In the genomic region with DNA sequence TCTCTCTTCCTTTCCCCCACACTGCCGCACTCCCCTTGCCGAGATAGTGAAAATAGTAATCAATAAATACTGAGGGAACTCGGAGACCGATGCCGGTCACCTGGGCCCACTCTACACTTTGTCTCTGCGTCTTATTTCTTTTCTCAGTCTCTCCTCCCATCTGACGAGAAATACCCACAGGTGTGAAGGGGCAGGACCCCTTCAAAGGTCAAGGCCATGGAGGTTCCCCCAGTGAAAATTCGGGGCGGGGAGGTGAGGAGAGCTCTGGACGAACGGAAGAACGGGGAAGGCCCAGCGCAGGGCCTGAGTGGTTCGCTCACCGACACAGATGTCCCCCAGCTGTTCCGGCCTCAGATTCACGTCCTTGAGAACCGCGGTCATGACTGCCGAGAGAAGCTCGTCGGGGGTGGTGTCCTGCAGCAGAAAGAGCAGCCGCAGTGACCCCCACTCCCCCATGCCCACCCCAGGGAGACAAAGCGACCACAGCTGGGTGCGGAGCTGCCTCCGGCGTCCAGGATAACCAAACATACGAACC, we compare ENCODE assay signal across 8 cellular contexts. TPM values are rescaled to one million over a fixed set of nuclear protein-coding genes. Genes with fewer than 3 reads are reported as not detected.
A peak's percentile ranks its signal among the peaks of the same experiment; 100 is the strongest.
DNase-seq lines count a peak whose midpoint lies in the region; ATAC-seq, FAIRE-seq and TF ChIP-seq lines count a peak whose summit lies in the region.

No MANE protein-coding gene starts in this region.

- WGBS in H1 (ENCODE audit: extremely low coverage in 1 of 2, insufficient coverage in 1 of 2, insufficient read length in 1 of 2, insufficient replicate concordance in 2 of 2, low coverage in 1 of 2, low lambda C conversion rate in 2 of 2, missing lambda C conversion rate in 1 of 2), 2 experiments, result 10% methylated on average over 24 of the region's 28 CpGs; no CpG with 5 or more reads in 1 of the 2 experiments

- no peak overlapping the region for H3K4ac ChIP-seq in H1 (replicated peaks; ENCODE audit: insufficient read length, low read depth, low read length)

- H3K23ac ChIP-seq in H1 (ENCODE audit: insufficient read length), result no peak overlapping the region

- peak overlapping the region; percentile 78 to 98 (median 89) for H3K27ac Mint-ChIP-seq in naive B cell

- H4K20me1 ChIP-seq in H1 (replicated peaks in 1 of 2; ENCODE audit: control insufficient read depth in 1 of 2, insufficient read depth in 2 of 2, low read length in 2 of 2), result peaks cover 4 to 6% of the 10 kb centered on the region in 2 experiments

- no peak overlapping the region for H2BK12ac ChIP-seq in H1 (ENCODE audit: low read depth, low read length)

- H3K4me3 ChIP-seq in RWPE2 (ENCODE audit: severe bottlenecking), result peak overlapping the region; percentile 71
- H3K4me3 ChIP-seq in H1 (ENCODE audit: extremely low read depth in 1 of 4, insufficient read depth in 2 of 4, low read depth in 3 of 4, low read length in 4 of 4), result peak overlapping the region; percentile 73 to 84 (median 80)

- TF ChIP-seq CTCF in RWPE2 (IDR thresholded peaks at IDR 0.05; ENCODE audit: poor library complexity, severe bottlenecking) (no peak), H1 (IDR thresholded peaks at IDR 0.05; ENCODE audit: control extremely low read depth in 1 of 3, insufficient read depth in 1 of 3, low read depth in 1 of 3, low read length in 3 of 3) (no peak)

- H3K27me3 Mint-ChIP-seq in naive B cell, result no peaks in the 10 kb centered on the region

- peak overlapping the region; percentile 64 to 75 for H3K4me2 ChIP-seq in H1 (ENCODE audit: insufficient read depth in 1 of 2, low read depth in 2 of 2, low read length in 2 of 2)

- TF ChIP-seq EP300 in H1 (IDR thresholded peaks at IDR 0.05; ENCODE audit: borderline replicate concordance in 1 of 2, low read depth in 2 of 2, low read length in 2 of 2), result no peak

- peaks cover 21% of the 10 kb centered on the region for H3K23me2 ChIP-seq in H1 (ENCODE audit: low read depth, low read length)

- H2BK15ac ChIP-seq in H1 (ENCODE audit: low read length), result no peak overlapping the region

- TF ChIP-seq RAD21 in H1 (IDR thresholded peaks at IDR 0.05 in 1 of 2, conservative IDR thresholded peaks at IDR 0.05 in 1 of 2; ENCODE audit: low read depth in 2 of 2, low read length in 2 of 2), result no peak

- peaks cover 5 to 8% of the 10 kb centered on the region in 2 donors for H3K36me3 Mint-ChIP-seq in naive B cell

- no peak overlapping the region for H4K91ac ChIP-seq in H1 (replicated peaks; ENCODE audit: insufficient read length, low read length)

- H2AK5ac ChIP-seq in H1 (ENCODE audit: low read depth, low read length), result no peak overlapping the region

- peak overlapping the region; percentile 86 to 99 (median 94) for H3K4me3 Mint-ChIP-seq in naive B cell

- no peak overlapping the region for H3K56ac ChIP-seq in H1 (replicated peaks; ENCODE audit: insufficient read length, low read depth, low read length)

- CTCF ChIA-PET in H1 (lab: Charles Lee; ENCODE audit: partially characterized antibody), result interaction anchor here (0.8 to 8.1 kb wide), 4 partner anchors 15 to 163 kb away, joined by 3 to 52 read pairs (median 4); no protein-coding TSS in a partner anchor

- peak overlapping the region; percentile 82; the same call in 1 of the 2 replicates for H4K8ac ChIP-seq in H1 (ENCODE audit: extremely low read depth, insufficient read depth, low read length)

- peaks cover 0 to 12% of the 10 kb centered on the region in 2 experiments; a peak in 1 of 4 replicates for H3K79me2 ChIP-seq in H1 (ENCODE audit: control insufficient read depth in 1 of 2, insufficient read depth in 2 of 2, low read length in 2 of 2)

- H3K4me1 ChIP-seq in RWPE2 (ENCODE audit: insufficient read depth, poor library complexity, severe bottlenecking) (peaks cover 22% of the 10 kb centered on the region), H1 (replicated peaks in 1 of 4; ENCODE audit: control insufficient read depth in 3 of 4, insufficient read depth in 4 of 4, low read length in 3 of 4) (peaks cover 7 to 18% (median 13%) of the 10 kb centered on the region in 4 experiments)

- POLR2A ChIA-PET in H1 (lab: Charles Lee; ENCODE audit: partially characterized antibody), result interaction anchor here (0.8 to 3.7 kb wide), 12 partner anchors 10 to 360 kb away, joined by 3 to 38 read pairs (median 3); a partner anchor contains a TSS

- no peak overlapping the region for H3K18ac ChIP-seq in H1 (ENCODE audit: extremely low read depth, low read length)

- no peak for FAIRE-seq in H1 (lab: Jason Lieb, UNC)

- H3K36me3 ChIP-seq in RWPE2 (ENCODE audit: low read depth) (peaks cover 34% of the 10 kb centered on the region), H1 (ENCODE audit: control insufficient read depth in 2 of 4, insufficient read depth in 4 of 4, low read length in 3 of 4) (peaks cover 0 to 19% (median 9%) of the 10 kb centered on the region in 4 experiments; a peak in 6 of 8 replicates)

- no peak for ATAC-seq in RWPE2 (ENCODE audit: low read depth)
- ATAC-seq in naive B cell (ENCODE audit: low read depth in 2 of 2), result no peak
- no peak for ATAC-seq in GM19455 (IDR thresholded peaks at IDR 0.05; ENCODE audit: unreplicated experiment)

- peak overlapping the region; percentile 56 to 82 (median 71) for H3K9ac ChIP-seq in H1 (replicated peaks in 1 of 4; ENCODE audit: extremely low read depth in 1 of 4, low read depth in 3 of 4, low read length in 3 of 4)

- peak overlapping the region; percentile 63; the same call in 1 of the 2 replicates for H2BK5ac ChIP-seq in H1 (ENCODE audit: low read depth, low read length)

- no peaks in the 10 kb centered on the region for H3K9me3 Mint-ChIP-seq in naive B cell

- H2BK20ac ChIP-seq in H1 (ENCODE audit: low read length), result no peak overlapping the region

- no peak overlapping the region for H3K14ac ChIP-seq in H1 (ENCODE audit: insufficient read length)

- H2AFZ ChIP-seq in H1 (ENCODE audit: low read length), result no peak overlapping the region

- peak overlapping the region; percentile 38 for H3K27ac ChIP-seq in RWPE2 (ENCODE audit: poor library complexity, severe bottlenecking)
- H3K27ac ChIP-seq in H1 (ENCODE audit: low read depth, low read length), result peak overlapping the region; percentile 36; the same call in 1 of the 2 replicates

- no peaks in the 10 kb centered on the region; the same call in 1 of the 2 replicates for H3K79me1 ChIP-seq in H1 (ENCODE audit: low read depth, low read length)

- no peaks in the 10 kb centered on the region for H3K9me3 ChIP-seq in RWPE2 (ENCODE audit: severe bottlenecking)
- H3K9me3 ChIP-seq in H1 (ENCODE audit: insufficient read depth in 2 of 2, low read depth in 1 of 2, low read length in 1 of 2), result no peaks in the 10 kb centered on the region

- H2BK120ac ChIP-seq in H1 (replicated peaks; ENCODE audit: low read depth, low read length), result no peak overlapping the region

- TF ChIP-seq POLR2A in H1 (IDR thresholded peaks at IDR 0.05; ENCODE audit: control extremely low read depth in 1 of 2, low read depth in 2 of 2, low read length in 2 of 2), result no peak

- DNase-seq in NCI-H524 (lab: John Stamatoyannopoulos, UW), result peak; percentile 20 to 44
- DNase-seq in NCI-H524 treated with DMSO at 0.1 percent for 48 hours (lab: John Stamatoyannopoulos, UW), result no peak
- peak; percentile 45 for DNase-seq in RWPE2 (ENCODE audit: low spot score)
- no peak for DNase-seq in H1 (ENCODE audit: low read depth in 1 of 2, low spot score in 2 of 2)
- DNase-seq in naive B cell, result no peak
- no peak for DNase-seq in kidney glomerular epithelial cell (lab: John Stamatoyannopoulos, UW)
- DNase-seq in NCI-H446 (lab: John Stamatoyannopoulos, UW), result no peak

- H4K5ac ChIP-seq in H1 (ENCODE audit: insufficient read length, low read depth, low read length), result no peak overlapping the region

- H3K27me3 ChIP-seq in RWPE2 (ENCODE audit: insufficient read depth, poor library complexity, severe bottlenecking), result no peaks in the 10 kb centered on the region
- H3K27me3 ChIP-seq in H1 (replicated peaks in 1 of 4; ENCODE audit: control insufficient read depth in 3 of 4, extremely low read depth in 1 of 4, insufficient read depth in 3 of 4, low read length in 3 of 4), result no peaks in the 10 kb centered on the region

- H3K4me1 Mint-ChIP-seq in naive B cell, result peaks cover 57 to 75% (median 67%) of the 10 kb centered on the region in 3 donors

RNA-seq across cellular contexts. Expression of a gene that starts 0.6 kb away (rescaled TPM):
- total RNA-seq in H1 (2021; fragmentation: NEBNext Ultra II Directional; extraction: Animal tissue kit (Norgen Biotek cat#: 25700)), result 31.9 and 34.8 TPM in 2 replicates
- polyA plus RNA-seq in H1 (2011; rRNA removed), result 23.1 and 27.4 TPM in 2 replicates
- 36.1 TPM for polyA plus RNA-seq in H1 (2011; cell fraction: cytosol; rRNA removed)
- 70.1 TPM for polyA plus RNA-seq in H1 (2011; cell fraction: nucleus; rRNA removed)
- 27.7 to 33.5 TPM (median 31.4 TPM) in 4 replicates for polyA plus RNA-seq in H1 (2012, experiment 1 of 2)
- polyA plus RNA-seq in H1 (2012, experiment 2 of 2), result 15.4 TPM
- polyA plus RNA-seq in H1 (2013, experiment 1 of 2), result 17.8 TPM
- polyA plus RNA-seq in H1 (2013, experiment 2 of 2), result 18.3 TPM
- polyA minus RNA-seq in H1 (2011; rRNA and poly(A)+ RNA removed), result 30.1 and 33.4 TPM in 2 replicates
- 17.3 TPM for polyA minus RNA-seq in H1 (2011; cell fraction: cytosol; rRNA and poly(A)+ RNA removed)
- 72.6 TPM for polyA minus RNA-seq in H1 (2011; cell fraction: nucleus; rRNA and poly(A)+ RNA removed)
- polyA plus RNA-seq in naive B cell (ENCODE audit: low read depth in 6 of 6), result 10 to 100 TPM; 44.3 to 62.4 (median 52.0) TPM

RNA-seq across cellular contexts. Expression of a gene that starts 2.1 kb away (rescaled TPM):
- total RNA-seq in H1 (2021; fragmentation: NEBNext Ultra II Directional; extraction: Animal tissue kit (Norgen Biotek cat#: 25700)), result 19.7 and 22.1 TPM in 2 replicates
- polyA plus RNA-seq in H1 (2011; rRNA removed) (22.5 and 31.1 TPM in 2 replicates), naive B cell (ENCODE audit: low read depth in 6 of 6) (100 to 1,000 TPM in 3 of 6 donors, 10 to 100 TPM in 3; 82.4 to 136 (median 102) TPM)
- polyA plus RNA-seq in H1 (2011; cell fraction: cytosol; rRNA removed), result 24.4 TPM
- polyA plus RNA-seq in H1 (2011; cell fraction: nucleus; rRNA removed), result 31.6 TPM
- 19.8 to 24.7 TPM (median 21.4 TPM) in 4 replicates for polyA plus RNA-seq in H1 (2012, experiment 1 of 2)
- polyA plus RNA-seq in H1 (2012, experiment 2 of 2), result 23.3 TPM
- polyA plus RNA-seq in H1 (2013, experiment 1 of 2), result 19.7 TPM
- polyA plus RNA-seq in H1 (2013, experiment 2 of 2), result 19.4 TPM
- polyA minus RNA-seq in H1 (2011; rRNA and poly(A)+ RNA removed), result 32.9 and 47.0 TPM in 2 replicates
- polyA minus RNA-seq in H1 (2011; cell fraction: cytosol; rRNA and poly(A)+ RNA removed), result 17.0 TPM
- polyA minus RNA-seq in H1 (2011; cell fraction: nucleus; rRNA and poly(A)+ RNA removed), result 14.5 TPM

RNA-seq across cellular contexts. Expression of a gene that starts 29.0 kb away (rescaled TPM):
- 45.5 and 47.0 TPM in 2 replicates for total RNA-seq in H1 (2021; fragmentation: NEBNext Ultra II Directional; extraction: Animal tissue kit (Norgen Biotek cat#: 25700))
- 16.9 and 25.1 TPM in 2 replicates for polyA plus RNA-seq in H1 (2011; rRNA removed)
- polyA plus RNA-seq in H1 (2011; cell fraction: cytosol; rRNA removed), result 29.4 TPM
- polyA plus RNA-seq in H1 (2011; cell fraction: nucleus; rRNA removed), result 16.1 TPM
- 26.1 to 43.9 TPM (median 32.9 TPM) in 4 replicates for polyA plus RNA-seq in H1 (2012, experiment 1 of 2)
- polyA plus RNA-seq in H1 (2012, experiment 2 of 2), result 3.2 TPM
- 23.4 TPM for polyA plus RNA-seq in H1 (2013, experiment 1 of 2)
- 23.5 TPM for polyA plus RNA-seq in H1 (2013, experiment 2 of 2)
- polyA minus RNA-seq in H1 (2011; rRNA and poly(A)+ RNA removed), result 27.9 and 35.6 TPM in 2 replicates
- 21.1 TPM for polyA minus RNA-seq in H1 (2011; cell fraction: cytosol; rRNA and poly(A)+ RNA removed)
- polyA minus RNA-seq in H1 (2011; cell fraction: nucleus; rRNA and poly(A)+ RNA removed), result 26.2 TPM
- polyA plus RNA-seq in naive B cell (ENCODE audit: low read depth in 6 of 6), result 10 to 100 TPM in 5 of 6 donors, 1 to 10 TPM in 1; 7.8 to 15.5 (median 13.8) TPM

Comparison
In these comparisons a context has a peak if more than half of its experiments do, and no peak if none do; other contexts are left out.
1. DNase-seq: peak in NCI-H524 (2 of 2) and RWPE2 (single experiment); none in NCI-H524 treated with DMSO at 0.1 percent for 48 hours (single experiment), H1 (0 of 2), naive B cell (single experiment), kidney glomerular epithelial cell (single experiment) and NCI-H446 (0 of 2).